8 cellular contexts compared by ENCODE assay signal in genomic region chr11:119057000-119057769, GRCh38. TPM values are rescaled to one million over a fixed set of nuclear protein-coding genes. Genes with fewer than 3 reads are reported as not detected.
A peak's percentile ranks its signal among the peaks of the same experiment; 100 is the strongest.
DNase-seq lines count a peak whose midpoint lies in the region; ATAC-seq and TF ChIP-seq lines count a peak whose summit lies in the region.

HYOU1 (minus strand) TSS chr11:119057205; CDS start chr11:119056160, 1,045 bp downstream.

- CTCF ChIA-PET in activated CD4-positive, alpha-beta memory T cell treated with anti-CD3 and anti-CD28 coated beads for 36 hours (lab: Charles Lee), result interaction anchor here (0.7 to 2.0 kb wide), 10 partner anchors 10 to 283 kb away, joined by 3 to 12 read pairs (median 4); partner anchors contain the start of genes CBL and VPS11

- H3K4me3 Mint-ChIP-seq in CD4-positive, CD25-positive, alpha-beta regulatory T cell, result peak within 1 kb of the TSS; percentile 96 to 99 (median 98)
- H3K4me3 Mint-ChIP-seq in activated CD4-positive, alpha-beta memory T cell treated with anti-CD3 and anti-CD28 coated beads for 36 hours, result peak within 1 kb of the TSS; percentile 96

- peaks cover 6 to 46% (median 22%) of the 10 kb centered on the region in 4 donors for H3K4me1 Mint-ChIP-seq in CD4-positive, CD25-positive, alpha-beta regulatory T cell
- H3K4me1 Mint-ChIP-seq in activated CD4-positive, alpha-beta memory T cell treated with anti-CD3 and anti-CD28 coated beads for 36 hours (ENCODE audit: low read depth), result peaks cover 38% of the 10 kb centered on the region

- no peaks in the 10 kb centered on the region for H3K27me3 Mint-ChIP-seq in CD4-positive, CD25-positive, alpha-beta regulatory T cell
- H3K27me3 Mint-ChIP-seq in activated CD4-positive, alpha-beta memory T cell treated with anti-CD3 and anti-CD28 coated beads for 36 hours, result no peaks in the 10 kb centered on the region

- H3K9me3 ChIP-seq in CD4-positive, CD25-positive, alpha-beta regulatory T cell (ENCODE audit: control insufficient read depth in 2 of 2, low read length in 2 of 2), result no peaks in the 10 kb centered on the region

- ATAC-seq in CD4-positive, CD25-positive, alpha-beta regulatory T cell (ENCODE audit: low read depth in 2 of 2), result peak; percentile 95
- ATAC-seq in GM19397 (IDR thresholded peaks at IDR 0.05; ENCODE audit: unreplicated experiment) (peak; percentile 91), HG03571 (IDR thresholded peaks at IDR 0.05; ENCODE audit: unreplicated experiment) (peak; percentile 90)

- TF ChIP-seq CTCF in dorsolateral prefrontal cortex (IDR thresholded peaks at IDR 0.05 in 54 of 56, conservative IDR thresholded peaks at IDR 0.05 in 2 of 56; ENCODE audit: low read depth in 1 of 56, partially characterized antibody in 56 of 56), result peak in 33 of 56 donors; percentile 2 to 59 (median 28)
- TF ChIP-seq CTCF in lower leg skin (IDR thresholded peaks at IDR 0.05), result peak in 1 of 3 donors; percentile 10

- TF ChIP-seq POLR2A in lower leg skin (IDR thresholded peaks at IDR 0.05), result no peak

- peaks cover 19% of the 10 kb centered on the region for H3K4me1 ChIP-seq in CD4-positive, CD25-positive, alpha-beta regulatory T cell (ENCODE audit: control insufficient read depth, insufficient read depth, low read length, poor library complexity, severe bottlenecking)

- no peaks in the 10 kb centered on the region for H3K9me3 Mint-ChIP-seq in CD4-positive, CD25-positive, alpha-beta regulatory T cell
- no peaks in the 10 kb centered on the region for H3K9me3 Mint-ChIP-seq in activated CD4-positive, alpha-beta memory T cell treated with anti-CD3 and anti-CD28 coated beads for 36 hours

- intact Hi-C loops in activated CD4-positive, alpha-beta memory T cell treated with anti-CD3 and anti-CD28 coated beads for 36 hours (cut with micrococcal nuclease), result loop anchor here (1.0 to 2.0 kb wide), 5 partner anchors 10 to 140 kb away; partner anchors contain the start of genes C2CD2L, RPS25, TRAPPC4 and VPS11
- intact Hi-C loops in dorsolateral prefrontal cortex (cut with DNase I) (loop anchor here (1.0 to 5.0 kb wide), 4 partner anchors 38 to 60 kb away; partner anchors contain the start of genes RPS25 (in 2 of the 2), TRAPPC4 (in 2 of the 2) and CENATAC (in 1 of the 2)), lower leg skin (cut with DNase I; ENCODE audit: low total_unique reads) (no loop called here)

- peak within 1 kb of the TSS; percentile 89 for H3K4me3 ChIP-seq in CD4-positive, CD25-positive, alpha-beta regulatory T cell (ENCODE audit: low read depth, low read length)
- peak within 1 kb of the TSS; percentile 69 to 100 (median 94) for H3K4me3 ChIP-seq in dorsolateral prefrontal cortex
- peak within 1 kb of the TSS; percentile 75 for H3K4me3 ChIP-seq in lower leg skin (ENCODE audit: low read depth, poor library complexity, severe bottlenecking)

- POLR2A ChIA-PET in activated CD4-positive, alpha-beta memory T cell treated with anti-CD3 and anti-CD28 coated beads for 36 hours (lab: Charles Lee), result interaction anchor here (0.5 to 4.7 kb wide), 10 partner anchors 9 to 50 kb away, joined by 3 to 35 read pairs (median 6); partner anchors contain the start of genes C2CD2L, DPAGT1, HMBS and VPS11

- 0% methylated on average over 26 to 46 of the region's 79 CpGs for WGBS in lower leg skin, 2 donors

- H3K36me3 ChIP-seq in CD4-positive, CD25-positive, alpha-beta regulatory T cell (ENCODE audit: control insufficient read depth, insufficient read depth, low read length), result peaks cover 30% of the 10 kb centered on the region

- H3K27ac ChIP-seq in CD4-positive, CD25-positive, alpha-beta regulatory T cell (ENCODE audit: insufficient read depth, low read length, poor library complexity, severe bottlenecking), result peak within 1 kb of the TSS; percentile 92
- peak within 1 kb of the TSS in 58 of 59 donors; percentile 14 to 95 (median 84) for H3K27ac ChIP-seq in dorsolateral prefrontal cortex

- peak within 1 kb of the TSS; percentile 97 to 98 (median 97) for H3K27ac Mint-ChIP-seq in CD4-positive, CD25-positive, alpha-beta regulatory T cell
- H3K27ac Mint-ChIP-seq in activated CD4-positive, alpha-beta memory T cell treated with anti-CD3 and anti-CD28 coated beads for 36 hours, result peak within 1 kb of the TSS; percentile 94

- H3K36me3 Mint-ChIP-seq in CD4-positive, CD25-positive, alpha-beta regulatory T cell, result peaks cover 24% of the 10 kb centered on the region
- peaks cover 33% of the 10 kb centered on the region for H3K36me3 Mint-ChIP-seq in activated CD4-positive, alpha-beta memory T cell treated with anti-CD3 and anti-CD28 coated beads for 36 hours

- peak; percentile 98 for DNase-seq in CD4-positive, CD25-positive, alpha-beta regulatory T cell
- DNase-seq in NCI-H82 (lab: John Stamatoyannopoulos, UW), result peak; percentile 98
- peak; percentile 99 for DNase-seq in activated CD4-positive, alpha-beta memory T cell treated with anti-CD3 and anti-CD28 coated beads for 36 hours
- DNase-seq in dorsolateral prefrontal cortex, result peak; percentile 95 to 98 (median 96)
- DNase-seq in lower leg skin (ENCODE audit: low spot score in 2 of 2), result peak; percentile 96 to 99
- DNase-seq in stimulated activated CD4-positive, alpha-beta T cell treated with anti-CD3 and anti-CD28 coated beads, Interleukin-4, amount 100 ng/mL, for 48 hours (ENCODE audit: low read depth in 2 of 2), result peak; percentile 99

- H3K27me3 ChIP-seq in CD4-positive, CD25-positive, alpha-beta regulatory T cell (ENCODE audit: control insufficient read depth, insufficient read depth, low read length), result no peaks in the 10 kb centered on the region
- H3K27me3 ChIP-seq in dorsolateral prefrontal cortex, result no peaks in the 10 kb centered on the region

RNA-seq across cellular contexts. Expression of gene HYOU1, which starts in this region (rescaled TPM):
- total RNA-seq in CD4-positive, CD25-positive, alpha-beta regulatory T cell, result 108 TPM
- 10 to 100 TPM; 13.4 to 15.0 (median 14.6) TPM for polyA plus RNA-seq in CD4-positive, CD25-positive, alpha-beta regulatory T cell
- 100 to 1,000 TPM; 127 to 136 TPM for total RNA-seq in activated CD4-positive, alpha-beta memory T cell treated with anti-CD3 and anti-CD28 coated beads for 36 hours
- total RNA-seq in dorsolateral prefrontal cortex (100 to 1,000 TPM in 118 of 120 experiments, 10 to 100 TPM in 2; 94.9 to 199 (median 139) TPM), lower leg skin (10 to 100 TPM; 21.8 to 47.0 (median 33.0) TPM)

Comparison
In these comparisons a context has a peak if more than half of its experiments do, and no peak if none do; other contexts are left out.
1. Peak in every context shown above with its lines: DNase-seq, ATAC-seq, H3K4me3 ChIP-seq and H3K27ac ChIP-seq.